In the genomic region with DNA sequence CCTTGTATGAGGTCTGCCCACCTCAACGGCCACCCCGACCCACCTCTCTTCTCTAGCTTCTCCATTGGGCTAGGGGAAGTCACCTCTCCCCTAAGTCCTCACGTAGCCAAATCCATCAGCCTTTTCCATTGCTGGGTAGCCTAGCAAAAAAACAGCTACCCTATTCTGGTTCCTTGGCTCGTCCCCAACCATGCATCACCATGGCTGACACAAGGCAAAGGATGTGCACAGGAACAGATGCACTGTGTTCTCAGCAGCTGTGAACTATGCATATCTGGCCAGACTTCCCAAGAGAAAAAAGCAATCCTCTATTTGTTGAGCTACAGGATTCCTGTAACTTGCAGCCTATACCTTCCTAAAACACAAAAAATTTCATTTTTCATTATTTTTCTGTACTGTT, we compare ENCODE assay signal across 33 cellular contexts. TPM values are rescaled to one million over a fixed set of nuclear protein-coding genes. Genes with fewer than 3 reads are reported as not detected.
A peak's percentile ranks its signal among the peaks of the same experiment; 100 is the strongest.
DNase-seq lines count a peak whose midpoint lies in the region; ATAC-seq and TF ChIP-seq lines count a peak whose summit lies in the region.
"Had no signal": no experiment of that assay in that cellular context is flagged by ENCODE, and none has a peak within 500 bp of the region (broad histone marks: within the 10 kb centered on the region; RNA-seq: fewer than 3 reads in every experiment).

No MANE protein-coding gene starts in this region.

- H3K27me3 ChIP-seq in CD4-positive, alpha-beta memory T cell (ENCODE audit: insufficient read depth, low read length): no peaks in the 10 kb centered on the region
- H3K27me3 ChIP-seq: BLaER1, breast epithelium, colonic mucosa, heart left ventricle, Peyer's patch had no signal

- H3K27me3 Mint-ChIP-seq in CD4-positive, alpha-beta memory T cell: no peaks in the 10 kb centered on the region
- H3K27me3 Mint-ChIP-seq in natural killer cell treated with Interleukin-12 subunit alpha and Interleukin-12 subunit beta and Interleukin-15 and Interleukin-18, amount 100 ng/mL, for 72 hours: no peaks in the 10 kb centered on the region
- H3K27me3 Mint-ChIP-seq: activated CD4-positive, alpha-beta memory T cell treated with anti-CD3 and anti-CD28 coated beads for 36 hours; naive B cell had no signal

- H3K27ac Mint-ChIP-seq in CD4-positive, alpha-beta memory T cell: peak overlapping the region in 4 of 7 donors; percentile 7 to 48 (median 21)
- H3K27ac Mint-ChIP-seq in natural killer cell treated with Interleukin-12 subunit alpha and Interleukin-12 subunit beta and Interleukin-15 and Interleukin-18, amount 100 ng/mL, for 72 hours: no peak overlapping the region
- H3K27ac Mint-ChIP-seq: activated CD4-positive, alpha-beta memory T cell treated with anti-CD3 and anti-CD28 coated beads for 36 hours had no signal

- peaks cover 41 to 63% of the 10 kb centered on the region in 2 donors for H3K36me3 Mint-ChIP-seq in CD4-positive, alpha-beta memory T cell
- H3K36me3 Mint-ChIP-seq in natural killer cell treated with Interleukin-12 subunit alpha and Interleukin-12 subunit beta and Interleukin-15 and Interleukin-18, amount 100 ng/mL, for 72 hours: peaks cover 19% of the 10 kb centered on the region

- H3K9me3 Mint-ChIP-seq in CD4-positive, alpha-beta memory T cell: no peaks in the 10 kb centered on the region
- no peaks in the 10 kb centered on the region for H3K9me3 Mint-ChIP-seq in natural killer cell treated with Interleukin-12 subunit alpha and Interleukin-12 subunit beta and Interleukin-15 and Interleukin-18, amount 100 ng/mL, for 72 hours
- H3K9me3 Mint-ChIP-seq: activated CD4-positive, alpha-beta memory T cell treated with anti-CD3 and anti-CD28 coated beads for 36 hours; naive B cell had no signal

- no peak for DNase-seq in CD4-positive, alpha-beta memory T cell
- DNase-seq in NCI-H1694 (lab: John Stamatoyannopoulos, UW) (peak; percentile 84), globus pallidus (ENCODE audit: low spot score) (peak; percentile 78), occipital lobe (lab: John Stamatoyannopoulos, UW) (peak; percentile 70), RWPE1 (ENCODE audit: low spot score) (no peak), GM13977 (ENCODE audit: low spot score) (no peak)
- no peak for DNase-seq in natural killer cell treated with Interleukin-12 subunit alpha and Interleukin-12 subunit beta and Interleukin-15 and Interleukin-18, amount 100 ng/mL, for 72 hours (ENCODE audit: low spot score)
- DNase-seq: activated CD4-positive, alpha-beta memory T cell treated with anti-CD3 and anti-CD28 coated beads for 36 hours; activated gamma-delta T cell treated with Interleukin-2 at 50 U/mL for 16 hours; activated T-cell treated with anti-CD3 and anti-CD28 coated beads, Interleukin-2, amount 50 U/mL, for 1 hour; Caco-2; colonic mucosa; DMS79; effector memory CD4-positive, alpha-beta T cell; erythroblast; GDM1; GOT3; heart left ventricle; left cardiac atrium; mesendoderm; naive B cell; NCI-H1092; NCI-H1930; NCI-H526; SIG-M5; small intestine; stimulated activated CD4-positive, alpha-beta T cell treated with anti-CD3 and anti-CD28 coated beads, Interleukin-1b, Interleukin-23, amount 100 ng/mL, for 48 hours; stimulated activated CD8-positive, alpha-beta memory T cell treated with anti-CD3 and anti-CD28 coated beads, Interleukin-4, amount 100 ng/mL, for 48 hours; T1000; trophoblast cell had no signal

- POLR2A ChIA-PET in CD4-positive, alpha-beta memory T cell (lab: Charles Lee; ENCODE audit: partially characterized antibody): no interaction called here
- POLR2A ChIA-PET in RWPE1 (lab: Yijun Ruan, JAX; ENCODE audit: low non-redundant PET): no interaction called here

- intact Hi-C loops in CD4-positive, alpha-beta memory T cell (cut with micrococcal nuclease): no loop called here

- peaks cover 36% of the 10 kb centered on the region for H3K36me3 ChIP-seq in CD4-positive, alpha-beta memory T cell (ENCODE audit: insufficient read depth, low read length)

- peaks cover 2% of the 10 kb centered on the region for H3K4me1 ChIP-seq in CD4-positive, alpha-beta memory T cell (ENCODE audit: insufficient read depth, low read length)
- H3K4me1 ChIP-seq: BLaER1, breast epithelium, Caco-2, colonic mucosa, heart left ventricle, Peyer's patch had no signal

- CTCF ChIA-PET in CD4-positive, alpha-beta memory T cell (lab: Charles Lee; ENCODE audit: partially characterized antibody): interaction anchor here (1.8 to 2.2 kb wide), 2 partner anchors 11 to 117 kb away, joined by 6 to 8 read pairs; no protein-coding TSS in a partner anchor
- CTCF ChIA-PET in RWPE1 (lab: Yijun Ruan, JAX): no interaction called here

- H3K4me3 ChIP-seq in CD4-positive, alpha-beta memory T cell (ENCODE audit: low read length in 2 of 2): no peak overlapping the region
- H3K4me3 ChIP-seq: BLaER1, breast epithelium, colonic mucosa, heart left ventricle, Peyer's patch had no signal

- in situ Hi-C loops in GM13977 (cut with MboI; ENCODE audit: low pct_unique_long_range_greater_than_20kb, low sequenced_read_pairs, unreplicated experiment): no loop called here

- H3K4me3 Mint-ChIP-seq in CD4-positive, alpha-beta memory T cell: no peak overlapping the region
- H3K4me3 Mint-ChIP-seq in natural killer cell treated with Interleukin-12 subunit alpha and Interleukin-12 subunit beta and Interleukin-15 and Interleukin-18, amount 100 ng/mL, for 72 hours: no peak overlapping the region
- H3K4me3 Mint-ChIP-seq: activated CD4-positive, alpha-beta memory T cell treated with anti-CD3 and anti-CD28 coated beads for 36 hours; naive B cell had no signal

- H3K4me1 Mint-ChIP-seq in CD4-positive, alpha-beta memory T cell: peaks cover 0 to 4% (median 0%) of the 10 kb centered on the region in 4 donors
- H3K4me1 Mint-ChIP-seq in natural killer cell treated with Interleukin-12 subunit alpha and Interleukin-12 subunit beta and Interleukin-15 and Interleukin-18, amount 100 ng/mL, for 72 hours (ENCODE audit: low read depth in 2 of 2): no peaks in the 10 kb centered on the region
- H3K4me1 Mint-ChIP-seq: naive B cell had no signal

- TF ChIP-seq CTCF in RWPE1 (conservative IDR thresholded peaks at IDR 0.05; ENCODE audit: low read depth) (no peak), GM13977 (IDR thresholded peaks at IDR 0.05; ENCODE audit: extremely low read depth, insufficient read depth, missing control alignments) (no peak)

- no peak overlapping the region for H3K27ac ChIP-seq in CD4-positive, alpha-beta memory T cell (ENCODE audit: low read depth, low read length)
- no peak overlapping the region for H3K27ac ChIP-seq in RWPE1
- H3K27ac ChIP-seq: BLaER1, breast epithelium, colonic mucosa, heart left ventricle, Peyer's patch had no signal

- H3K9me3 ChIP-seq in CD4-positive, alpha-beta memory T cell (ENCODE audit: control insufficient read depth in 1 of 2, low read length in 2 of 2): no peaks in the 10 kb centered on the region
- H3K9me3 ChIP-seq: BLaER1, breast epithelium, Caco-2, colonic mucosa, heart left ventricle, Peyer's patch had no signal

- no peak for ATAC-seq in natural killer cell treated with Interleukin-12 subunit alpha and Interleukin-12 subunit beta and Interleukin-15 and Interleukin-18, amount 100 ng/mL, for 72 hours
- ATAC-seq: heart left ventricle, left cardiac atrium had no signal

RNA-seq across cellular contexts. Expression of a gene that starts 22.0 kb away (rescaled TPM):
- 10 to 100 TPM; 94.4 to 95.0 TPM for total RNA-seq in CD4-positive, alpha-beta memory T cell
- polyA plus RNA-seq in CD4-positive, alpha-beta memory T cell: 1 to 10 TPM; 2.4 to 5.2 TPM
- total RNA-seq in occipital lobe: 29.3 TPM
- total RNA-seq in natural killer cell treated with Interleukin-12 subunit alpha and Interleukin-12 subunit beta and Interleukin-15 and Interleukin-18, amount 100 ng/mL, for 72 hours: 10 to 100 TPM; 41.2 to 43.8 TPM

RNA-seq across cellular contexts. Expression of a gene that starts 22.0 kb away (rescaled TPM):
- total RNA-seq in CD4-positive, alpha-beta memory T cell: 10 to 100 TPM; 45.4 to 60.5 TPM
- polyA plus RNA-seq in CD4-positive, alpha-beta memory T cell: 100 to 1,000 TPM; 103 TPM
- total RNA-seq in occipital lobe: 113 TPM
- 100 to 1,000 TPM in 1 of 2 donors, 10 to 100 TPM in 1; 85.4 to 130 TPM for total RNA-seq in natural killer cell treated with Interleukin-12 subunit alpha and Interleukin-12 subunit beta and Interleukin-15 and Interleukin-18, amount 100 ng/mL, for 72 hours

RNA-seq across cellular contexts. Expression of a gene that starts 44.2 kb away (rescaled TPM):
- total RNA-seq in CD4-positive, alpha-beta memory T cell: 1 to 10 TPM; 1.4 to 2.7 TPM
- polyA plus RNA-seq in CD4-positive, alpha-beta memory T cell: 1 to 10 TPM in 1 of 2 donors, under 1 TPM in 1; 0.37 to 2.9 TPM
- total RNA-seq in occipital lobe: 5.6 TPM
- total RNA-seq in natural killer cell treated with Interleukin-12 subunit alpha and Interleukin-12 subunit beta and Interleukin-15 and Interleukin-18, amount 100 ng/mL, for 72 hours: 1 to 10 TPM; 2.0 to 4.5 TPM

RNA-seq across cellular contexts. Expression of a gene that starts 52.9 kb away (rescaled TPM):
- 10 to 100 TPM; 12.8 to 13.9 TPM for total RNA-seq in CD4-positive, alpha-beta memory T cell
- polyA plus RNA-seq in CD4-positive, alpha-beta memory T cell: 10 to 100 TPM; 18.4 to 26.6 TPM
- 9.2 TPM for total RNA-seq in occipital lobe
- total RNA-seq in natural killer cell treated with Interleukin-12 subunit alpha and Interleukin-12 subunit beta and Interleukin-15 and Interleukin-18, amount 100 ng/mL, for 72 hours: 10 to 100 TPM in 1 of 2 donors, 1 to 10 TPM in 1; 3.4 to 18.2 TPM

Comparison
In these comparisons a context has a peak if more than half of its experiments do, and no peak if none do; other contexts are left out.
1. DNase-seq: peak in NCI-H1694 (single experiment), globus pallidus (single experiment) and occipital lobe (single experiment); none in CD4-positive, alpha-beta memory T cell (0 of 5), RWPE1 (single experiment), natural killer cell treated with Interleukin-12 subunit alpha and Interleukin-12 subunit beta and Interleukin-15 and Interleukin-18, amount 100 ng/mL, for 72 hours (single experiment) and GM13977 (single experiment).
2. H3K27ac Mint-ChIP-seq: peak in CD4-positive, alpha-beta memory T cell (4 of 7); none in natural killer cell treated with Interleukin-12 subunit alpha and Interleukin-12 subunit beta and Interleukin-15 and Interleukin-18, amount 100 ng/mL, for 72 hours (0 of 2).